Comparison of ENCODE assay signal across 20 cellular contexts in genomic region chr9:22354699-22355384, GRCh38.
"Had no signal": no experiment of that assay in that cellular context is flagged by ENCODE, and none has a peak within 500 bp of the region (broad histone marks: within the 10 kb centered on the region; RNA-seq: fewer than 3 reads in every experiment).

No MANE protein-coding gene starts in this region.

- FAIRE-seq: kidney had no signal

- H3K4me3 ChIP-seq: heart right ventricle, left lung, neural progenitor cell, sigmoid colon, testis had no signal

- ATAC-seq: activated CD8-positive, alpha-beta T cell treated with anti-CD3 and anti-CD28 coated beads, Interleukin-2, amount 10 ng/mL, durations not matched to agents 7 days and 5 days; heart right ventricle; left lung; naive thymus-derived CD8-positive, alpha-beta T cell had no signal

- H3K27ac ChIP-seq: heart right ventricle, left lung, neural progenitor cell, sigmoid colon, testis, VCaP had no signal

- H3K27me3 ChIP-seq: heart right ventricle, left lung, sigmoid colon, testis had no signal

- H2AFZ ChIP-seq: neural progenitor cell had no signal

- H3K9ac ChIP-seq: neural progenitor cell had no signal

- DNase-seq: activated CD4-positive, alpha-beta T cell treated with anti-CD3 and anti-CD28 coated beads for 1 hour; activated CD4-positive, alpha-beta T cell treated with anti-CD3 and anti-CD28 coated beads, Interleukin-2, amount 50 U/mL, for 1 hour; activated CD8-positive, alpha-beta T cell treated with anti-CD3 and anti-CD28 coated beads, Interleukin-2, amount 10 ng/mL, durations not matched to agents 7 days and 5 days; activated gamma-delta T cell treated with Interleukin-2 at 50 U/mL for 16 hours; aorta; cerebellar nuclear complex; cortex of kidney; endodermal cell; heart right ventricle; kidney; left lung; naive thymus-derived CD8-positive, alpha-beta T cell; retina; sigmoid colon; stimulated activated CD4-positive, alpha-beta T cell treated with anti-CD3 and anti-CD28 coated beads, Interleukin-2, amount 100 ng/mL, for 48 hours; stimulated activated naive CD4-positive, alpha-beta T cell; testis; trophoblast cell had no signal

- H3K4me2 ChIP-seq: neural progenitor cell had no signal

- H3K4me1 ChIP-seq: heart right ventricle, left lung, sigmoid colon, testis had no signal

- H3K9me3 ChIP-seq: sigmoid colon, testis had no signal

- H3K36me3 ChIP-seq: heart right ventricle, left lung, sigmoid colon had no signal
